In genomic region chr5:180799194-180799593, GRCh38 we compare ENCODE assay signal across 8 cellular contexts.
A peak's percentile ranks its signal among the peaks of the same experiment; 100 is the strongest.
DNase-seq lines count a peak whose midpoint lies in the region; ATAC-seq and TF ChIP-seq lines count a peak whose summit lies in the region.

No MANE protein-coding gene starts in this region.

- no peaks in the 10 kb centered on the region for H3K27me3 Mint-ChIP-seq in memory B cell

- DNase-seq in HFF-Myc (ENCODE audit: extremely low read depth, low read depth) (no peak), astrocyte of the spinal cord (ENCODE audit: low read depth, low spot score) (no peak), memory B cell (ENCODE audit: low spot score in 2 of 2) (no peak), dedifferentiated amniotic fluid mesenchymal stem cell (ENCODE audit: extremely low spot score) (no peak), SKM-1 treated with dmso at 0.1 percent for 144 hours (lab: John Stamatoyannopoulos, UW; ENCODE audit: unreplicated experiment) (no peak)
- DNase-seq in activated CD4-positive, CD25-positive, alpha-beta regulatory T cell (lab: John Stamatoyannopoulos, UW): no peak

- H3K4me1 Mint-ChIP-seq in memory B cell: peaks cover 66% of the 10 kb centered on the region

- TF ChIP-seq CTCF in C4-2B (conservative IDR thresholded peaks at IDR 0.05) (peak; percentile 52), HFF-Myc (IDR thresholded peaks at IDR 0.05; ENCODE audit: low read depth, low read length, missing control alignments) (peak; percentile 16), astrocyte of the spinal cord (IDR thresholded peaks at IDR 0.05; ENCODE audit: low read depth, low read length) (peak; percentile 32)

- peak overlapping the region; percentile 41 for H3K4me3 Mint-ChIP-seq in memory B cell

- no peaks in the 10 kb centered on the region for H3K9me3 Mint-ChIP-seq in memory B cell

- no peak for ATAC-seq in memory B cell (ENCODE audit: low read depth)
- ATAC-seq in HG02798 (IDR thresholded peaks at IDR 0.05; ENCODE audit: poor library complexity, unreplicated experiment): no peak

- H3K36me3 Mint-ChIP-seq in memory B cell: peaks cover 16% of the 10 kb centered on the region

- in situ Hi-C loops in astrocyte of the spinal cord (cut with HindIII; ENCODE audit: low sequenced_read_pairs): no loop called here

- no peak overlapping the region for H3K27ac ChIP-seq in C4-2B

- H3K27ac Mint-ChIP-seq in memory B cell: peak overlapping the region; percentile 46

- H3K4me3 ChIP-seq in HFF-Myc (replicated peaks; ENCODE audit: low read depth, low read length) (no peak overlapping the region), astrocyte of the spinal cord (ENCODE audit: low read depth, low read length) (no peak overlapping the region)
